ENCODE assay signal across 9 cellular contexts in genomic region chr15:67241132-67241855, GRCh38. TPM values are rescaled to one million over a fixed set of nuclear protein-coding genes. Genes with fewer than 3 reads are reported as not detected.
DNase-seq lines count a peak whose midpoint lies in the region; ATAC-seq and TF ChIP-seq lines count a peak whose summit lies in the region.
"Had no signal": no experiment of that assay in that cellular context is flagged by ENCODE, and none has a peak within 500 bp of the region (broad histone marks: within the 10 kb centered on the region; RNA-seq: fewer than 3 reads in every experiment).

No MANE protein-coding gene starts in this region.

- peak overlapping the region; percentile 68 for H3K4me3 Mint-ChIP-seq in activated CD4-positive, alpha-beta memory T cell treated with anti-CD3 and anti-CD28 coated beads, Interleukin-2, amount 10 ng/mL, durations not matched to agents 7 days and 5 days
- peak overlapping the region; percentile 31 for H3K4me3 Mint-ChIP-seq in type B pancreatic cell

- H3K36me3 Mint-ChIP-seq in activated CD4-positive, alpha-beta memory T cell treated with anti-CD3 and anti-CD28 coated beads, Interleukin-2, amount 10 ng/mL, durations not matched to agents 7 days and 5 days (ENCODE audit: low read depth): peaks cover 28% of the 10 kb centered on the region
- peaks cover 13% of the 10 kb centered on the region for H3K36me3 Mint-ChIP-seq in type B pancreatic cell

- no peaks in the 10 kb centered on the region for H3K27me3 Mint-ChIP-seq in activated CD4-positive, alpha-beta memory T cell treated with anti-CD3 and anti-CD28 coated beads, Interleukin-2, amount 10 ng/mL, durations not matched to agents 7 days and 5 days
- no peaks in the 10 kb centered on the region for H3K27me3 Mint-ChIP-seq in type B pancreatic cell

- DNase-seq in stimulated activated CD4-positive, alpha-beta T cell treated with anti-CD3 and anti-CD28 coated beads, Interleukin-1b, Interleukin-23, amount 100 ng/mL, for 48 hours: peak; percentile 38
- no peak for DNase-seq in stimulated activated CD4-positive, alpha-beta T cell treated with anti-CD3 and anti-CD28 coated beads, Interleukin-12 subunit alpha, Interleukin-12 subunit beta, amount 100 ng/mL, for 4 hours
- peak; percentile 50 for DNase-seq in activated CD4-positive, alpha-beta memory T cell treated with anti-CD3 and anti-CD28 coated beads, Interleukin-2, amount 10 ng/mL, durations not matched to agents 7 days and 5 days
- DNase-seq in type B pancreatic cell (ENCODE audit: extremely low spot score, unreplicated experiment) (no peak), NCI-H345 (lab: John Stamatoyannopoulos, UW) (no peak), NCI-H1694 treated with DMSO at 0.1 percent for 48 hours (lab: John Stamatoyannopoulos, UW) (no peak), NCI-H146 treated with DMSO at 0.1 percent for 48 hours (lab: John Stamatoyannopoulos, UW; ENCODE audit: unreplicated experiment) (no peak)
- DNase-seq: DND-41 had no signal

- TF ChIP-seq CTCF in type B pancreatic cell (conservative IDR thresholded peaks at IDR 0.05): no peak

- CTCF ChIA-PET in activated CD4-positive, alpha-beta memory T cell treated with anti-CD3 and anti-CD28 coated beads, Interleukin-2, amount 10 ng/mL, durations not matched to agents 7 days and 5 days (lab: Charles Lee): interaction anchor here (0.8 to 2.7 kb wide), 11 partner anchors 9 to 311 kb away, joined by 3 to 19 read pairs (median 4); partner anchors contain the start of genes AAGAB and IQCH

- peak; percentile 76 for ATAC-seq in HG03045 (IDR thresholded peaks at IDR 0.05; ENCODE audit: unreplicated experiment)

- peaks cover 48% of the 10 kb centered on the region for H3K4me1 Mint-ChIP-seq in activated CD4-positive, alpha-beta memory T cell treated with anti-CD3 and anti-CD28 coated beads, Interleukin-2, amount 10 ng/mL, durations not matched to agents 7 days and 5 days
- peaks cover 30% of the 10 kb centered on the region for H3K4me1 Mint-ChIP-seq in type B pancreatic cell (ENCODE audit: unreplicated experiment)

- POLR2A ChIA-PET in activated CD4-positive, alpha-beta memory T cell treated with anti-CD3 and anti-CD28 coated beads, Interleukin-2, amount 10 ng/mL, durations not matched to agents 7 days and 5 days (lab: Charles Lee): interaction anchor here (0.8 to 3.3 kb wide), 13 partner anchors 10 to 173 kb away, joined by 3 to 26 read pairs (median 3); partner anchors contain the start of genes AAGAB and IQCH

- peak overlapping the region; percentile 92 for H3K27ac Mint-ChIP-seq in activated CD4-positive, alpha-beta memory T cell treated with anti-CD3 and anti-CD28 coated beads, Interleukin-2, amount 10 ng/mL, durations not matched to agents 7 days and 5 days
- peak overlapping the region; percentile 44 for H3K27ac Mint-ChIP-seq in type B pancreatic cell

- H3K9me3 Mint-ChIP-seq in activated CD4-positive, alpha-beta memory T cell treated with anti-CD3 and anti-CD28 coated beads, Interleukin-2, amount 10 ng/mL, durations not matched to agents 7 days and 5 days: peaks cover under 1% of the 10 kb centered on the region
- no peaks in the 10 kb centered on the region for H3K9me3 Mint-ChIP-seq in type B pancreatic cell

RNA-seq across cellular contexts. Expression of gene AAGAB, which starts 13.2 kb away (rescaled TPM):
- 10 to 100 TPM; 50.4 to 51.2 TPM for total RNA-seq in activated CD4-positive, alpha-beta memory T cell treated with anti-CD3 and anti-CD28 coated beads, Interleukin-2, amount 10 ng/mL, durations not matched to agents 7 days and 5 days
- total RNA-seq in type B pancreatic cell (ENCODE audit: low replicate concordance): 48.4 and 50.9 TPM in 2 replicates

RNA-seq across cellular contexts. Expression of gene IQCH, which starts 13.3 kb away (rescaled TPM):
- under 1 TPM; 0.78 to 0.98 TPM for total RNA-seq in activated CD4-positive, alpha-beta memory T cell treated with anti-CD3 and anti-CD28 coated beads, Interleukin-2, amount 10 ng/mL, durations not matched to agents 7 days and 5 days
- total RNA-seq in type B pancreatic cell (ENCODE audit: low replicate concordance): 1.00 and 2.0 TPM in 2 replicates

Comparison
In these comparisons a context has a peak if more than half of its experiments do, and no peak if none do; other contexts are left out.
1. DNase-seq: peak in stimulated activated CD4-positive, alpha-beta T cell treated with anti-CD3 and anti-CD28 coated beads, Interleukin-1b, Interleukin-23, amount 100 ng/mL, for 48 hours (single experiment) and activated CD4-positive, alpha-beta memory T cell treated with anti-CD3 and anti-CD28 coated beads, Interleukin-2, amount 10 ng/mL, durations not matched to agents 7 days and 5 days (single experiment); none in stimulated activated CD4-positive, alpha-beta T cell treated with anti-CD3 and anti-CD28 coated beads, Interleukin-12 subunit alpha, Interleukin-12 subunit beta, amount 100 ng/mL, for 4 hours (single experiment), type B pancreatic cell (single experiment), NCI-H345 (single experiment), NCI-H1694 treated with DMSO at 0.1 percent for 48 hours (single experiment) and NCI-H146 treated with DMSO at 0.1 percent for 48 hours (single experiment).